In genomic region chr1:47175227-47175934, GRCh38 we compare ENCODE assay signal across 9 cellular contexts. TPM values are rescaled to one million over a fixed set of nuclear protein-coding genes. Genes with fewer than 3 reads are reported as not detected.
DNase-seq lines count a peak whose midpoint lies in the region; ATAC-seq and TF ChIP-seq lines count a peak whose summit lies in the region.
"Had no signal": no experiment of that assay in that cellular context is flagged by ENCODE, and none has a peak within 500 bp of the region (broad histone marks: within the 10 kb centered on the region; RNA-seq: fewer than 3 reads in every experiment).

No MANE protein-coding gene starts in this region.

- H3K36me3 Mint-ChIP-seq in progenitor cell of endocrine pancreas (ENCODE audit: insufficient read depth) = no peaks in the 10 kb centered on the region
- H3K36me3 Mint-ChIP-seq in stimulated activated memory B cell treated with anti-CD40 and anti-IgM and Interleukin-4, amounts not matched to agents 10 μg/mL and 1 μg/mL and 100 μg/mL, for 72 hours = no peaks in the 10 kb centered on the region
- H3K36me3 Mint-ChIP-seq: naive B cell had no signal

- intact Hi-C loops in Panc1 (cut with micrococcal nuclease; ENCODE audit: unreplicated experiment) (no loop called here), heart left ventricle (cut with DNase I) (loop anchor here in 8 of 10 donors (5.0 to 10.0 kb wide), 7 partner anchors 247 to 1049 kb away; partner anchors contain the start of gene SLC5A9 (in 1 of the 8))

- peaks cover 14% of the 10 kb centered on the region for H3K27me3 Mint-ChIP-seq in progenitor cell of endocrine pancreas
- H3K27me3 Mint-ChIP-seq in stimulated activated memory B cell treated with anti-CD40 and anti-IgM and Interleukin-4, amounts not matched to agents 10 μg/mL and 1 μg/mL and 100 μg/mL, for 72 hours = peaks cover 31% of the 10 kb centered on the region

- POLR2A ChIA-PET in Panc1 (lab: Charles Lee) = no interaction called here

- H3K27ac ChIP-seq in HUES6 (ENCODE audit: low read depth, low read length) (no peak overlapping the region), Panc1 (ENCODE audit: low read length) (no peak overlapping the region), heart left ventricle (no peak overlapping the region)

- H3K9me3 Mint-ChIP-seq in progenitor cell of endocrine pancreas (ENCODE audit: low read depth) = no peaks in the 10 kb centered on the region
- no peaks in the 10 kb centered on the region for H3K9me3 Mint-ChIP-seq in stimulated activated memory B cell treated with anti-CD40 and anti-IgM and Interleukin-4, amounts not matched to agents 10 μg/mL and 1 μg/mL and 100 μg/mL, for 72 hours

- CTCF ChIA-PET in Panc1 (lab: Charles Lee) = no interaction called here

- no peak for DNase-seq in AG09309 (ENCODE audit: low read depth)
- DNase-seq in GM13977 (ENCODE audit: low spot score) = peak; percentile 67
- peak; percentile 84 for DNase-seq in Panc1 (ENCODE audit: low read depth, low spot score)
- peak; percentile 78 for DNase-seq in adipocyte (ENCODE audit: low read depth)
- DNase-seq in heart left ventricle = peak in 1 of 5 donors; percentile 38
- DNase-seq in progenitor cell of endocrine pancreas (ENCODE audit: low spot score, unreplicated experiment) = peak; percentile 43
- DNase-seq: naive B cell had no signal

- H3K4me3 ChIP-seq in AG09309 (ENCODE audit: control insufficient read depth, low read depth, low read length) = no peak overlapping the region
- H3K4me3 ChIP-seq in HUES6 (ENCODE audit: low read depth, low read length) = peak overlapping the region; percentile 27; the same call in 1 of the 2 replicates
- no peak overlapping the region for H3K4me3 ChIP-seq in Panc1 (ENCODE audit: low read depth in 2 of 2, low read length in 2 of 2)
- no peak overlapping the region for H3K4me3 ChIP-seq in adipocyte (ENCODE audit: low read length)
- H3K4me3 ChIP-seq in heart left ventricle = no peak overlapping the region

- peaks cover 9% of the 10 kb centered on the region for H3K4me1 Mint-ChIP-seq in progenitor cell of endocrine pancreas (ENCODE audit: low read depth)
- peaks cover 21% of the 10 kb centered on the region for H3K4me1 Mint-ChIP-seq in stimulated activated memory B cell treated with anti-CD40 and anti-IgM and Interleukin-4, amounts not matched to agents 10 μg/mL and 1 μg/mL and 100 μg/mL, for 72 hours

- H3K4me3 Mint-ChIP-seq in progenitor cell of endocrine pancreas (ENCODE audit: low read depth) = no peak overlapping the region
- H3K4me3 Mint-ChIP-seq in stimulated activated memory B cell treated with anti-CD40 and anti-IgM and Interleukin-4, amounts not matched to agents 10 μg/mL and 1 μg/mL and 100 μg/mL, for 72 hours = no peak overlapping the region

- no peak overlapping the region for H3K27ac Mint-ChIP-seq in progenitor cell of endocrine pancreas
- H3K27ac Mint-ChIP-seq in stimulated activated memory B cell treated with anti-CD40 and anti-IgM and Interleukin-4, amounts not matched to agents 10 μg/mL and 1 μg/mL and 100 μg/mL, for 72 hours = no peak overlapping the region
- H3K27ac Mint-ChIP-seq: naive B cell had no signal

- H3K9me3 ChIP-seq in HUES6 (ENCODE audit: control insufficient read depth, insufficient read depth, low read depth, low read length) = no peaks in the 10 kb centered on the region
- no peaks in the 10 kb centered on the region for H3K9me3 ChIP-seq in Panc1 (ENCODE audit: control insufficient read depth, insufficient read depth, low read depth, low read length)
- no peaks in the 10 kb centered on the region for H3K9me3 ChIP-seq in adipocyte (ENCODE audit: control insufficient read depth, low read length)
- H3K9me3 ChIP-seq in heart left ventricle = peaks cover 0 to 9% (median 0%) of the 10 kb centered on the region in 12 donors

- BruUV-seq in Panc1 (replicated peaks; lab: Mats Ljungman, UMichigan) = no TSS peak

- H3K4me1 ChIP-seq in HUES6 (ENCODE audit: control insufficient read depth, insufficient read depth, low read length) (peaks cover 5% of the 10 kb centered on the region; the same call in 1 of the 2 replicates), Panc1 (ENCODE audit: control insufficient read depth, insufficient read depth, low read length) (no peaks in the 10 kb centered on the region), adipocyte (ENCODE audit: control insufficient read depth, insufficient read depth, low read length) (peaks cover 14% of the 10 kb centered on the region), heart left ventricle (peaks cover 3 to 13% (median 10%) of the 10 kb centered on the region in 12 donors)

- peak; percentile 68 for ATAC-seq in Panc1
- peak; percentile 25 to 44 (median 38) for ATAC-seq in heart left ventricle
- no peak for ATAC-seq in stimulated activated memory B cell treated with anti-CD40 and anti-IgM and Interleukin-4, amounts not matched to agents 10 μg/mL and 1 μg/mL and 100 μg/mL, for 72 hours

- in situ Hi-C loops in GM13977 (cut with MboI; ENCODE audit: low pct_unique_long_range_greater_than_20kb, low sequenced_read_pairs, unreplicated experiment) = loop anchor here (25.0 kb wide), 1 partner anchor 537 kb away; no protein-coding TSS in a partner anchor
- in situ Hi-C loops in Panc1 (cut with HindIII; ENCODE audit: low pct_unique_long_range_greater_than_20kb, low sequenced_read_pairs) = no loop called here

- TF ChIP-seq POLR2A in heart left ventricle (IDR thresholded peaks at IDR 0.05) = no peak

- 13 to 20% (median 15%) methylated on average over 11 of the region's 11 CpGs for WGBS in heart left ventricle, 4 donors

- TF ChIP-seq CTCF in AG09309 (IDR thresholded peaks at IDR 0.05; ENCODE audit: control insufficient read depth, insufficient read depth, low read depth, low read length, missing control alignments) (peak; percentile 95), GM13977 (IDR thresholded peaks at IDR 0.05; ENCODE audit: extremely low read depth, insufficient read depth, missing control alignments) (peak; percentile 92), Panc1 (IDR thresholded peaks at IDR 0.05) (peak; percentile 98), heart left ventricle (IDR thresholded peaks at IDR 0.05) (peak; percentile 82 to 96 (median 90)), progenitor cell of endocrine pancreas (IDR thresholded peaks at IDR 0.05; ENCODE audit: unreplicated experiment) (peak; percentile 94)

- H3K9ac ChIP-seq in HUES6 (ENCODE audit: low read length) (no peak overlapping the region), adipocyte (ENCODE audit: low read length) (no peak overlapping the region)

- peaks cover 10% of the 10 kb centered on the region for H3K27me3 ChIP-seq in HUES6 (ENCODE audit: control insufficient read depth, insufficient read depth, low read length)
- no peaks in the 10 kb centered on the region; the same call in 1 of the 2 replicates for H3K27me3 ChIP-seq in Panc1 (ENCODE audit: control insufficient read depth, insufficient read depth, low read length)
- H3K27me3 ChIP-seq in adipocyte (replicated peaks; ENCODE audit: control insufficient read depth, insufficient read depth, low read length) = peaks cover 11% of the 10 kb centered on the region
- peaks cover 0 to 7% (median 0%) of the 10 kb centered on the region in 9 donors for H3K27me3 ChIP-seq in heart left ventricle

- H3K36me3 ChIP-seq in HUES6 (ENCODE audit: control insufficient read depth, insufficient read depth, low read length) (no peaks in the 10 kb centered on the region), Panc1 (ENCODE audit: control insufficient read depth, insufficient read depth, low read length) (no peaks in the 10 kb centered on the region), adipocyte (ENCODE audit: control insufficient read depth, insufficient read depth, low read length, severe bottlenecking) (no peaks in the 10 kb centered on the region), heart left ventricle (no peaks in the 10 kb centered on the region)

RNA-seq across cellular contexts. Expression of gene PDZK1IP1, which starts 14.5 kb away (rescaled TPM):
- total RNA-seq in Panc1 (2021; ENCODE audit: unreplicated experiment) (not detected), heart left ventricle (1 to 10 TPM in 1 of 9 donors, under 1 TPM in 1, not detected in 7; 0.56 to 7.1 TPM), progenitor cell of endocrine pancreas (not detected in 2 replicates)
- not detected for polyA plus RNA-seq in Panc1 (2012; ENCODE audit: insufficient read length)
- polyA plus RNA-seq in heart left ventricle = not detected

RNA-seq across cellular contexts. Expression of gene CYP4A22, which starts 38.1 kb away (rescaled TPM):
- total RNA-seq in Panc1 (2021; ENCODE audit: unreplicated experiment) (not detected), heart left ventricle (under 1 TPM in 1 of 9 donors, not detected in 8; 0.75 TPM), progenitor cell of endocrine pancreas (not detected in 2 replicates)
- not detected for polyA plus RNA-seq in Panc1 (2012; ENCODE audit: insufficient read length)
- under 1 TPM in 1 of 2 donors, not detected in 1; 0.08 TPM for polyA plus RNA-seq in heart left ventricle

RNA-seq across cellular contexts. Expression of gene TAL1, which starts 56.6 kb away (rescaled TPM):
- 0.05 TPM for total RNA-seq in Panc1 (2021; ENCODE audit: unreplicated experiment)
- 0.08 TPM for polyA plus RNA-seq in Panc1 (2012; ENCODE audit: insufficient read length)
- 1 to 10 TPM; 1.8 to 3.9 (median 3.4) TPM for total RNA-seq in heart left ventricle
- 1 to 10 TPM; 2.7 to 2.9 TPM for polyA plus RNA-seq in heart left ventricle
- total RNA-seq in progenitor cell of endocrine pancreas = not detected in 2 replicates
